Comparison of ENCODE assay signal across 1 cellular context in genomic region chr3:139113231-139113749, GRCh38.
TF ChIP-seq lines count a peak whose summit lies in the region.

No MANE protein-coding gene starts in this region.

TF ChIP-seq in SK-N-SH treated with all-trans-retinoic acid at 6 μM for 48 hours, 23 proteins besides CTCF, POLR2A, EP300 and RAD21 (continued from another document):
- TF ChIP-seq, protein P1, sequence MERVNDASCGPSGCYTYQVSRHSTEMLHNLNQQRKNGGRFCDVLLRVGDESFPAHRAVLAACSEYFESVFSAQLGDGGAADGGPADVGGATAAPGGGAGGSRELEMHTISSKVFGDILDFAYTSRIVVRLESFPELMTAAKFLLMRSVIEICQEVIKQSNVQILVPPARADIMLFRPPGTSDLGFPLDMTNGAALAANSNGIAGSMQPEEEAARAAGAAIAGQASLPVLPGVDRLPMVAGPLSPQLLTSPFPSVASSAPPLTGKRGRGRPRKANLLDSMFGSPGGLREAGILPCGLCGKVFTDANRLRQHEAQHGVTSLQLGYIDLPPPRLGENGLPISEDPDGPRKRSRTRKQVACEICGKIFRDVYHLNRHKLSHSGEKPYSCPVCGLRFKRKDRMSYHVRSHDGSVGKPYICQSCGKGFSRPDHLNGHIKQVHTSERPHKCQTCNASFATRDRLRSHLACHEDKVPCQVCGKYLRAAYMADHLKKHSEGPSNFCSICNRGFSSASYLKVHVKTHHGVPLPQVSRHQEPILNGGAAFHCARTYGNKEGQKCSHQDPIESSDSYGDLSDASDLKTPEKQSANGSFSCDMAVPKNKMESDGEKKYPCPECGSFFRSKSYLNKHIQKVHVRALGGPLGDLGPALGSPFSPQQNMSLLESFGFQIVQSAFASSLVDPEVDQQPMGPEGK (CRISPR knock-in tag; IDR thresholded peaks at IDR 0.05; ENCODE audit: borderline replicate concordance): no peak
- TF ChIP-seq ZNF70 (CRISPR knock-in tag; IDR thresholded peaks at IDR 0.05): no peak
TF ChIP-seq in SK-N-SH treated with all-trans-retinoic acid at 6 μM for 48 hours: peak in this region for 0.
